Comparison of ENCODE assay signal across 8 cellular contexts in the genomic region with DNA sequence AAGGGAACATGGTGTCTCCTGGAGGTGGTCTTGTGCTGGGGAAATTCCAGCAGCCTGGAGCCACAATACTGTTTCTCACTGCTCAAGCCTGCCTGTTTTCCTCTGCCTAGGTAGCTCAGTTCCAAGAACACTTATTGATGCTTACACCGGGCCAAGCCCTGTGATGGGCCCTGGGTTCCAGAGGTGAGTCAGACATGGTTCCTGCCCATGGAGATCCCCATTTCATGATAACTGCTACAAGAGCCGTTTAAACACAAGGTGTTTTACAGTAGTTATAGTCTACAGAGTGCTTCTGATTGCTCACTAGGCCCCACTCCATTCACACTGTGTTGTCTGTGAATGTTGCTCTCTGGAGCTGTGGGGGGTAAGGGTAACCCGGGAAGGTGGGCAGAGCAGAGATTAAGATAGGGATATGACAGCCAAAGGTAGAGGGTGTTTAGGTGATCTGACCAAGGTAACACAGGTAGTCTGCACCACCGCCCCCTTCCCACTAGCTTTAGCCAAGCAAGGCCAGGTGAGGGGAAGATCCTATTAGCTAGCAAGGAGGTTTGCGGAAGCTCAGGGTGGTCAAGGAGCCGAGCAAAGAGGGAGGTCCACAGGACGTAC. TPM values are rescaled to one million over a fixed set of nuclear protein-coding genes. Genes with fewer than 3 reads are reported as not detected.
A peak's percentile ranks its signal among the peaks of the same experiment; 100 is the strongest.
DNase-seq lines count a peak whose midpoint lies in the region; ATAC-seq, FAIRE-seq and TF ChIP-seq lines count a peak whose summit lies in the region.

No MANE protein-coding gene starts in this region.

- peak overlapping the region; percentile 46; the same call in 1 of the 2 replicates for H3K9ac ChIP-seq in SK-N-SH
- H3K9ac ChIP-seq in adipocyte (ENCODE audit: low read length), result peak overlapping the region; percentile 83

- H3K79me2 ChIP-seq in SK-N-SH (ENCODE audit: insufficient read depth), result peaks cover 41% of the 10 kb centered on the region

- intact Hi-C loops in left colon (cut with DNase I, micrococcal nuclease), result no loop called here

- DNase-seq in SK-N-SH, result no peak
- no peak for DNase-seq in adipocyte (ENCODE audit: low read depth)
- no peak for DNase-seq in left colon
- no peak for DNase-seq in GM12891 (ENCODE audit: insufficient read length, low spot score)
- no peak for DNase-seq in NCI-H446 (lab: John Stamatoyannopoulos, UW)

- TF ChIP-seq POLR2A in GM12891 (IDR thresholded peaks at IDR 0.05; ENCODE audit: low read depth, low read length), result no peak

- no peak for TF ChIP-seq RAD21 in SK-N-SH (IDR thresholded peaks at IDR 0.05; ENCODE audit: low read length)

- H3K4me1 ChIP-seq in SK-N-SH (ENCODE audit: control insufficient read depth in 1 of 2, insufficient read depth in 2 of 2, low read depth in 1 of 2, low read length in 1 of 2) (peaks cover 0 to 10% of the 10 kb centered on the region in 2 experiments; a peak in 1 of 4 replicates), adipocyte (ENCODE audit: control insufficient read depth, insufficient read depth, low read length) (peaks cover 17% of the 10 kb centered on the region)

- peak overlapping the region in 1 of 2 experiments; percentile 52; a peak in 2 of 4 replicates for H3K27ac ChIP-seq in SK-N-SH (ENCODE audit: low read depth in 2 of 2, low read length in 1 of 2)
- H3K27ac ChIP-seq in temporal lobe (ENCODE audit: low read depth, low read length), result peak overlapping the region; percentile 66

- peaks cover 9% of the 10 kb centered on the region for H3F3A ChIP-seq in SK-N-SH (replicated peaks; ENCODE audit: insufficient read depth)

- H3K4me2 ChIP-seq in SK-N-SH, result peak overlapping the region; percentile 63

- no peak overlapping the region for H2AFZ ChIP-seq in SK-N-SH (ENCODE audit: low read depth)

- TF ChIP-seq EP300 in SK-N-SH (IDR thresholded peaks at IDR 0.05; ENCODE audit: borderline replicate concordance in 1 of 2, low read depth in 1 of 2, low read length in 1 of 2), result no peak

- no peak for TF ChIP-seq CTCF in SK-N-SH (IDR thresholded peaks at IDR 0.05)

- peak overlapping the region; percentile 66 to 77; a peak in 3 of 4 replicates for H3K4me3 ChIP-seq in SK-N-SH (ENCODE audit: low read depth in 2 of 2, low read length in 1 of 2)
- peak overlapping the region; percentile 89 for H3K4me3 ChIP-seq in adipocyte (ENCODE audit: low read length)

- ATAC-seq in SK-N-SH treated with all-trans-retinoic acid at 6 μM for 48 hours (no peak), left colon (peak; percentile 26), HG02610 (IDR thresholded peaks at IDR 0.05; ENCODE audit: unreplicated experiment) (no peak)

- no peak for FAIRE-seq in GM12891 (lab: Jason Lieb, UNC)

- POLR2A ChIA-PET in SK-N-SH (lab: Yijun Ruan, JAX), result no interaction called here

- CTCF ChIA-PET in SK-N-SH (lab: Yijun Ruan, JAX), result interaction anchor here (0.7 to 1.5 kb wide), 3 partner anchors 11 to 1006 kb away, joined by 3 to 6 read pairs (median 3); no protein-coding TSS in a partner anchor

- no peaks in the 10 kb centered on the region for H3K9me3 ChIP-seq in SK-N-SH
- H3K9me3 ChIP-seq in adipocyte (ENCODE audit: control insufficient read depth, low read length), result no peaks in the 10 kb centered on the region

- 40% methylated on average over 7 of the region's 7 CpGs for WGBS in SK-N-SH (ENCODE audit: low lambda C conversion rate)

- no peaks in the 10 kb centered on the region for H3K9me2 ChIP-seq in SK-N-SH

- H3K36me3 ChIP-seq in SK-N-SH (replicated peaks in 1 of 2; ENCODE audit: control insufficient read depth in 1 of 2, insufficient read depth in 2 of 2, low read length in 1 of 2) (peaks cover 0 to 16% of the 10 kb centered on the region in 2 experiments), adipocyte (ENCODE audit: control insufficient read depth, insufficient read depth, low read length, severe bottlenecking) (no peaks in the 10 kb centered on the region)

- H3K27me3 ChIP-seq in SK-N-SH (ENCODE audit: insufficient read depth) (no peaks in the 10 kb centered on the region), adipocyte (replicated peaks; ENCODE audit: control insufficient read depth, insufficient read depth, low read length) (no peaks in the 10 kb centered on the region)

- peaks cover 23% of the 10 kb centered on the region for H4K20me1 ChIP-seq in SK-N-SH (ENCODE audit: insufficient read depth)

TF ChIP-seq in SK-N-SH, 30 proteins besides CTCF, POLR2A, EP300 and RAD21:
- TF ChIP-seq POLR2AphosphoS5 (IDR thresholded peaks at IDR 0.05; ENCODE audit: low read depth, low read length) (no peak), RXRA (IDR thresholded peaks at IDR 0.05; ENCODE audit: borderline replicate concordance, low read depth) (no peak), CHD2 (IDR thresholded peaks at IDR 0.05; ENCODE audit: low read length, partially characterized antibody) (no peak), TCF12 (IDR thresholded peaks at IDR 0.05) (no peak)
TF ChIP-seq in SK-N-SH: peak in this region for 0.

TF ChIP-seq in SK-N-SH treated with all-trans-retinoic acid at 6 μM for 48 hours, 23 proteins besides CTCF, POLR2A, EP300 and RAD21 (continues in another document):
- no peak for TF ChIP-seq ZFP30 (CRISPR knock-in tag; IDR thresholded peaks at IDR 0.05)
- TF ChIP-seq ZFP3 (CRISPR knock-in tag; IDR thresholded peaks at IDR 0.05), result no peak
- no peak for TF ChIP-seq RARB (CRISPR knock-in tag; IDR thresholded peaks at IDR 0.05)
- TF ChIP-seq OSR1 (CRISPR knock-in tag; IDR thresholded peaks at IDR 0.05), result no peak
- TF ChIP-seq, protein P1, sequence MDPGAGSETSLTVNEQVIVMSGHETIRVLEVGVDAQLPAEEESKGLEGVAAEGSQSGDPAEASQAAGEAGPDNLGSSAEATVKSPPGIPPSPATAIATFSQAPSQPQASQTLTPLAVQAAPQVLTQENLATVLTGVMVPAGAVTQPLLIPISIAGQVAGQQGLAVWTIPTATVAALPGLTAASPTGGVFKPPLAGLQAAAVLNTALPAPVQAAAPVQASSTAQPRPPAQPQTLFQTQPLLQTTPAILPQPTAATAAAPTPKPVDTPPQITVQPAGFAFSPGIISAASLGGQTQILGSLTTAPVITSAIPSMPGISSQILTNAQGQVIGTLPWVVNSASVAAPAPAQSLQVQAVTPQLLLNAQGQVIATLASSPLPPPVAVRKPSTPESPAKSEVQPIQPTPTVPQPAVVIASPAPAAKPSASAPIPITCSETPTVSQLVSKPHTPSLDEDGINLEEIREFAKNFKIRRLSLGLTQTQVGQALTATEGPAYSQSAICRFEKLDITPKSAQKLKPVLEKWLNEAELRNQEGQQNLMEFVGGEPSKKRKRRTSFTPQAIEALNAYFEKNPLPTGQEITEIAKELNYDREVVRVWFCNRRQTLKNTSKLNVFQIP (CRISPR knock-in tag; IDR thresholded peaks at IDR 0.05; ENCODE audit: borderline replicate concordance, low read depth), result no peak
- no peak for TF ChIP-seq ISL1 (CRISPR knock-in tag; IDR thresholded peaks at IDR 0.05)

TF ChIP-seq in GM12891, 5 proteins besides CTCF, POLR2A, EP300 and RAD21:
- TF ChIP-seq TAF1 (IDR thresholded peaks at IDR 0.05; ENCODE audit: low read depth, low read length) (no peak), POU2F2 (IDR thresholded peaks at IDR 0.05; ENCODE audit: low read depth, low read length) (no peak), PAX5 (IDR thresholded peaks at IDR 0.05; ENCODE audit: insufficient read depth, low read length, severe bottlenecking) (no peak), SPI1 (IDR thresholded peaks at IDR 0.05; ENCODE audit: low read depth, low read length) (no peak), POLR2AphosphoS5 (IDR thresholded peaks at IDR 0.05; ENCODE audit: low read depth, low read length) (no peak)

RNA-seq across cellular contexts. Expression of a gene that starts 0.7 kb away (rescaled TPM):
- polyA plus RNA-seq in SK-N-SH (2012; rRNA removed), result 54.6 and 67.9 TPM in 2 replicates
- 38.0 and 41.1 TPM in 2 replicates for polyA plus RNA-seq in SK-N-SH (2012; cell fraction: cytosol; rRNA removed)
- polyA plus RNA-seq in SK-N-SH (2012; cell fraction: nucleus; rRNA removed), result 76.3 and 84.6 TPM in 2 replicates
- total RNA-seq in left colon (100 to 1,000 TPM; 268 to 361 TPM), temporal lobe (12.3 TPM)
- 3.4 TPM for polyA plus RNA-seq in GM12891 (2012; ENCODE audit: low read depth, missing spikeins)

Comparison
In these comparisons a context has a peak if more than half of its experiments do, and no peak if none do; other contexts are left out.
1. RNA of a gene that starts 0.7 kb away (total RNA-seq): 268 to 361 TPM in left colon; 12.3 TPM in temporal lobe (single experiment); every median in the first group is over 10 times any median in the second.